In genomic region chr2:55010149-55010591, GRCh38 we compare ENCODE assay signal across 8 cellular contexts. TPM values are rescaled to one million over a fixed set of nuclear protein-coding genes. Genes with fewer than 3 reads are reported as not detected.
A peak's percentile ranks its signal among the peaks of the same experiment; 100 is the strongest.
DNase-seq lines count a peak whose midpoint lies in the region; ATAC-seq and TF ChIP-seq lines count a peak whose summit lies in the region.

No MANE protein-coding gene starts in this region.

- H3K27me3 Mint-ChIP-seq in activated naive CD4-positive, alpha-beta T cell treated with anti-CD3 and anti-CD28 coated beads, Interleukin-2, amount 10 ng/mL, durations not matched to agents 7 days and 5 days, result no peaks in the 10 kb centered on the region
- peaks cover 9% of the 10 kb centered on the region for H3K27me3 Mint-ChIP-seq in glutamatergic neuron (ENCODE audit: unreplicated experiment)

- POLR2A ChIA-PET in AG04449 (lab: Yijun Ruan, JAX), result no interaction called here

- peak overlapping the region; percentile 89 for H3K27ac Mint-ChIP-seq in activated naive CD4-positive, alpha-beta T cell treated with anti-CD3 and anti-CD28 coated beads, Interleukin-2, amount 10 ng/mL, durations not matched to agents 7 days and 5 days
- H3K27ac Mint-ChIP-seq in glutamatergic neuron (ENCODE audit: unreplicated experiment), result peak overlapping the region; percentile 76

- TF ChIP-seq CTCF in AG04449 (IDR thresholded peaks at IDR 0.05; ENCODE audit: insufficient read depth, low read length, missing control alignments), result no peak
- no peak for TF ChIP-seq CTCF in glutamatergic neuron (IDR thresholded peaks at IDR 0.05; ENCODE audit: partially characterized antibody, unreplicated experiment)

- peak overlapping the region; percentile 34; the same call in 1 of the 2 replicates for H3K4me3 ChIP-seq in AG04449 (ENCODE audit: low read depth, low read length)

- H3K4me3 Mint-ChIP-seq in activated naive CD4-positive, alpha-beta T cell treated with anti-CD3 and anti-CD28 coated beads, Interleukin-2, amount 10 ng/mL, durations not matched to agents 7 days and 5 days, result peak overlapping the region; percentile 78
- H3K4me3 Mint-ChIP-seq in glutamatergic neuron (ENCODE audit: unreplicated experiment), result peak overlapping the region; percentile 82

- no peak for DNase-seq in AG04449 (ENCODE audit: low read depth, low spot score)
- DNase-seq in NOMO-1 treated with DMSO at 0.1 percent for 48 hours (lab: John Stamatoyannopoulos, UW; ENCODE audit: unreplicated experiment), result peak; percentile 68
- DNase-seq in activated naive CD4-positive, alpha-beta T cell treated with anti-CD3 and anti-CD28 coated beads, Interleukin-2, amount 10 ng/mL, durations not matched to agents 7 days and 5 days, result peak; percentile 62
- DNase-seq in glutamatergic neuron, result no peak
- DNase-seq in putamen (ENCODE audit: low spot score), result peak; percentile 77
- no peak for DNase-seq in ecto neural progenitor cell (ENCODE audit: low spot score)

- H3K9me3 Mint-ChIP-seq in activated naive CD4-positive, alpha-beta T cell treated with anti-CD3 and anti-CD28 coated beads, Interleukin-2, amount 10 ng/mL, durations not matched to agents 7 days and 5 days, result no peaks in the 10 kb centered on the region
- H3K9me3 Mint-ChIP-seq in glutamatergic neuron (ENCODE audit: unreplicated experiment), result peaks cover 11% of the 10 kb centered on the region

- CTCF ChIA-PET in AG04449 (lab: Yijun Ruan, JAX), result interaction anchor here (1.1 to 11.4 kb wide), 6 partner anchors 8 to 165 kb away, joined by 3 to 109 read pairs (median 4); no protein-coding TSS in a partner anchor
- CTCF ChIA-PET in activated naive CD4-positive, alpha-beta T cell treated with anti-CD3 and anti-CD28 coated beads, Interleukin-2, amount 10 ng/mL, durations not matched to agents 7 days and 5 days (lab: Charles Lee), result interaction anchor here (0.7 to 1.7 kb wide), 8 partner anchors 8 to 294 kb away, joined by 3 to 8 read pairs (median 4); no protein-coding TSS in a partner anchor

- peaks cover 1% of the 10 kb centered on the region for H3K36me3 Mint-ChIP-seq in activated naive CD4-positive, alpha-beta T cell treated with anti-CD3 and anti-CD28 coated beads, Interleukin-2, amount 10 ng/mL, durations not matched to agents 7 days and 5 days
- H3K36me3 Mint-ChIP-seq in glutamatergic neuron (ENCODE audit: unreplicated experiment), result no peaks in the 10 kb centered on the region

- ATAC-seq in GM18519 (IDR thresholded peaks at IDR 0.05; ENCODE audit: low FRiP score, unreplicated experiment) (peak; percentile 92), HG02981 (IDR thresholded peaks at IDR 0.05; ENCODE audit: unreplicated experiment) (peak; percentile 95)

- H3K4me1 Mint-ChIP-seq in activated naive CD4-positive, alpha-beta T cell treated with anti-CD3 and anti-CD28 coated beads, Interleukin-2, amount 10 ng/mL, durations not matched to agents 7 days and 5 days, result peaks cover 51% of the 10 kb centered on the region
- H3K4me1 Mint-ChIP-seq in glutamatergic neuron (ENCODE audit: low read depth, unreplicated experiment), result peaks cover 57% of the 10 kb centered on the region

RNA-seq across cellular contexts. Expression of gene RTN4, which starts 40.1 kb away (rescaled TPM):
- 772 TPM for total RNA-seq in glutamatergic neuron (ENCODE audit: unreplicated experiment)

Comparison
In these comparisons a context has a peak if more than half of its experiments do, and no peak if none do; other contexts are left out.
1. DNase-seq: peak in NOMO-1 treated with DMSO at 0.1 percent for 48 hours (single experiment), activated naive CD4-positive, alpha-beta T cell treated with anti-CD3 and anti-CD28 coated beads, Interleukin-2, amount 10 ng/mL, durations not matched to agents 7 days and 5 days (single experiment) and putamen (single experiment); none in AG04449 (single experiment), glutamatergic neuron (single experiment) and ecto neural progenitor cell (single experiment).